In genomic region chr12:55068416-55069010, GRCh38 we compare ENCODE assay signal across 8 cellular contexts. TPM values are rescaled to one million over a fixed set of nuclear protein-coding genes. Genes with fewer than 3 reads are reported as not detected.
DNase-seq lines count a peak whose midpoint lies in the region; ATAC-seq and TF ChIP-seq lines count a peak whose summit lies in the region.

No MANE protein-coding gene starts in this region.

- no peaks in the 10 kb centered on the region for H3K9me3 Mint-ChIP-seq in activated naive CD8-positive, alpha-beta T cell treated with anti-CD3 and anti-CD28 coated beads, Interleukin-2, amount 10 ng/mL, durations not matched to agents 7 days and 5 days
- no peaks in the 10 kb centered on the region for H3K9me3 Mint-ChIP-seq in activated naive CD8-positive, alpha-beta T cell treated with anti-CD3 and anti-CD28 coated beads for 36 hours
- no peaks in the 10 kb centered on the region for H3K9me3 Mint-ChIP-seq in effector memory CD8-positive, alpha-beta T cell
- H3K9me3 Mint-ChIP-seq in mesothelial cell of epicardium = no peaks in the 10 kb centered on the region

- H3K36me3 ChIP-seq in HAP-1 (replicated peaks) = no peaks in the 10 kb centered on the region

- peaks cover 4% of the 10 kb centered on the region for H3K4me1 Mint-ChIP-seq in activated naive CD8-positive, alpha-beta T cell treated with anti-CD3 and anti-CD28 coated beads, Interleukin-2, amount 10 ng/mL, durations not matched to agents 7 days and 5 days
- H3K4me1 Mint-ChIP-seq in activated naive CD8-positive, alpha-beta T cell treated with anti-CD3 and anti-CD28 coated beads for 36 hours = peaks cover 9% of the 10 kb centered on the region
- H3K4me1 Mint-ChIP-seq in effector memory CD8-positive, alpha-beta T cell (ENCODE audit: low read depth in 2 of 2) = peaks cover 2 to 4% of the 10 kb centered on the region in 2 donors
- H3K4me1 Mint-ChIP-seq in mesothelial cell of epicardium = no peaks in the 10 kb centered on the region

- POLR2A ChIA-PET in activated naive CD8-positive, alpha-beta T cell treated with anti-CD3 and anti-CD28 coated beads, Interleukin-2, amount 10 ng/mL, durations not matched to agents 7 days and 5 days (lab: Charles Lee) = interaction anchor here (1.3 kb wide), 1 partner anchor 84 kb away, joined by 3 read pairs; the partner anchor contains the start of gene TESPA1

- no peak for ATAC-seq in activated naive CD8-positive, alpha-beta T cell treated with anti-CD3 and anti-CD28 coated beads, Interleukin-2, amount 10 ng/mL, durations not matched to agents 7 days and 5 days (ENCODE audit: low read depth)
- peak; percentile 53 for ATAC-seq in effector memory CD8-positive, alpha-beta T cell (replicated peaks)

- H3K27ac Mint-ChIP-seq in activated naive CD8-positive, alpha-beta T cell treated with anti-CD3 and anti-CD28 coated beads, Interleukin-2, amount 10 ng/mL, durations not matched to agents 7 days and 5 days = no peak overlapping the region
- H3K27ac Mint-ChIP-seq in activated naive CD8-positive, alpha-beta T cell treated with anti-CD3 and anti-CD28 coated beads for 36 hours = no peak overlapping the region
- H3K27ac Mint-ChIP-seq in effector memory CD8-positive, alpha-beta T cell = no peak overlapping the region
- H3K27ac Mint-ChIP-seq in mesothelial cell of epicardium = no peak overlapping the region

- peak; percentile 28 for DNase-seq in activated naive CD8-positive, alpha-beta T cell treated with anti-CD3 and anti-CD28 coated beads, Interleukin-2, amount 10 ng/mL, durations not matched to agents 7 days and 5 days
- no peak for DNase-seq in activated naive CD8-positive, alpha-beta T cell treated with anti-CD3 and anti-CD28 coated beads for 36 hours
- DNase-seq in HAP-1 (ENCODE audit: low spot score in 2 of 2) (peak; percentile 54 to 68), NCI-H1092 (lab: John Stamatoyannopoulos, UW) (peak; percentile 65), SK-N-DZ (ENCODE audit: low spot score) (peak; percentile 59), mesothelial cell of epicardium (ENCODE audit: low spot score in 2 of 2, unreplicated experiment in 2 of 2) (no peak), mesenteric fat pad (ENCODE audit: low spot score) (no peak)
- peak; percentile 6 to 24 (median 8) for DNase-seq in effector memory CD8-positive, alpha-beta T cell

- H3K4me3 ChIP-seq in HAP-1 = no peak overlapping the region

- H3K27me3 Mint-ChIP-seq in activated naive CD8-positive, alpha-beta T cell treated with anti-CD3 and anti-CD28 coated beads, Interleukin-2, amount 10 ng/mL, durations not matched to agents 7 days and 5 days = peaks cover 9% of the 10 kb centered on the region
- no peaks in the 10 kb centered on the region for H3K27me3 Mint-ChIP-seq in activated naive CD8-positive, alpha-beta T cell treated with anti-CD3 and anti-CD28 coated beads for 36 hours
- peaks cover 19 to 23% of the 10 kb centered on the region in 2 donors for H3K27me3 Mint-ChIP-seq in effector memory CD8-positive, alpha-beta T cell
- H3K27me3 Mint-ChIP-seq in mesothelial cell of epicardium (ENCODE audit: low read depth) = peaks cover 23% of the 10 kb centered on the region

- in situ Hi-C loops in HAP-1 (cut with MboI; ENCODE audit: low sequenced_read_pairs) = loop anchor here (5.0 kb wide), 1 partner anchor 76 kb away; no protein-coding TSS in a partner anchor

- H3K4me3 Mint-ChIP-seq in activated naive CD8-positive, alpha-beta T cell treated with anti-CD3 and anti-CD28 coated beads, Interleukin-2, amount 10 ng/mL, durations not matched to agents 7 days and 5 days = no peak overlapping the region
- no peak overlapping the region for H3K4me3 Mint-ChIP-seq in activated naive CD8-positive, alpha-beta T cell treated with anti-CD3 and anti-CD28 coated beads for 36 hours
- H3K4me3 Mint-ChIP-seq in effector memory CD8-positive, alpha-beta T cell = no peak overlapping the region
- no peak overlapping the region for H3K4me3 Mint-ChIP-seq in mesothelial cell of epicardium

- H3K9me3 ChIP-seq in HAP-1 = no peaks in the 10 kb centered on the region

- TF ChIP-seq CTCF in mesothelial cell of epicardium (IDR thresholded peaks at IDR 0.05; ENCODE audit: unreplicated experiment) = peak; percentile 88

- H3K27me3 ChIP-seq in HAP-1 (ENCODE audit: low read depth) = no peaks in the 10 kb centered on the region; the same call in 1 of the 2 replicates

- no peaks in the 10 kb centered on the region for H3K4me1 ChIP-seq in HAP-1

- H3K36me3 Mint-ChIP-seq in activated naive CD8-positive, alpha-beta T cell treated with anti-CD3 and anti-CD28 coated beads, Interleukin-2, amount 10 ng/mL, durations not matched to agents 7 days and 5 days = no peaks in the 10 kb centered on the region
- no peaks in the 10 kb centered on the region for H3K36me3 Mint-ChIP-seq in activated naive CD8-positive, alpha-beta T cell treated with anti-CD3 and anti-CD28 coated beads for 36 hours
- H3K36me3 Mint-ChIP-seq in effector memory CD8-positive, alpha-beta T cell (ENCODE audit: insufficient read depth) = no peaks in the 10 kb centered on the region
- no peaks in the 10 kb centered on the region for H3K36me3 Mint-ChIP-seq in mesothelial cell of epicardium

RNA-seq across cellular contexts. Expression of gene NEUROD4, which starts 48.7 kb away (rescaled TPM):
- not detected for total RNA-seq in activated naive CD8-positive, alpha-beta T cell treated with anti-CD3 and anti-CD28 coated beads, Interleukin-2, amount 10 ng/mL, durations not matched to agents 7 days and 5 days
- total RNA-seq in activated naive CD8-positive, alpha-beta T cell treated with anti-CD3 and anti-CD28 coated beads for 36 hours = not detected
- not detected in 2 replicates for polyA plus RNA-seq in SK-N-DZ (2014; cell fraction: cytosol; rRNA removed)
- 0.03 TPM in 1 of 2 replicates, not detected in the other for polyA plus RNA-seq in SK-N-DZ (2014; cell fraction: nucleus; rRNA removed)
- total RNA-seq in mesothelial cell of epicardium = not detected in 3 replicates
- not detected for total RNA-seq in mesenteric fat pad

RNA-seq across cellular contexts. Expression of gene OR9K2, which starts 57.7 kb away (rescaled TPM):
- not detected for total RNA-seq in activated naive CD8-positive, alpha-beta T cell treated with anti-CD3 and anti-CD28 coated beads, Interleukin-2, amount 10 ng/mL, durations not matched to agents 7 days and 5 days
- total RNA-seq in activated naive CD8-positive, alpha-beta T cell treated with anti-CD3 and anti-CD28 coated beads for 36 hours = not detected
- not detected in 2 replicates for polyA plus RNA-seq in SK-N-DZ (2014; cell fraction: cytosol; rRNA removed)
- polyA plus RNA-seq in SK-N-DZ (2014; cell fraction: nucleus; rRNA removed) = not detected in 2 replicates
- total RNA-seq in mesothelial cell of epicardium (not detected in 3 replicates), mesenteric fat pad (not detected)

Comparison
In these comparisons a context has a peak if more than half of its experiments do, and no peak if none do; other contexts are left out.
1. DNase-seq: peak in activated naive CD8-positive, alpha-beta T cell treated with anti-CD3 and anti-CD28 coated beads, Interleukin-2, amount 10 ng/mL, durations not matched to agents 7 days and 5 days (single experiment), HAP-1 (2 of 2), NCI-H1092 (single experiment), SK-N-DZ (single experiment) and effector memory CD8-positive, alpha-beta T cell (3 of 3); none in activated naive CD8-positive, alpha-beta T cell treated with anti-CD3 and anti-CD28 coated beads for 36 hours (single experiment), mesothelial cell of epicardium (0 of 2) and mesenteric fat pad (single experiment).